In the genomic region with DNA sequence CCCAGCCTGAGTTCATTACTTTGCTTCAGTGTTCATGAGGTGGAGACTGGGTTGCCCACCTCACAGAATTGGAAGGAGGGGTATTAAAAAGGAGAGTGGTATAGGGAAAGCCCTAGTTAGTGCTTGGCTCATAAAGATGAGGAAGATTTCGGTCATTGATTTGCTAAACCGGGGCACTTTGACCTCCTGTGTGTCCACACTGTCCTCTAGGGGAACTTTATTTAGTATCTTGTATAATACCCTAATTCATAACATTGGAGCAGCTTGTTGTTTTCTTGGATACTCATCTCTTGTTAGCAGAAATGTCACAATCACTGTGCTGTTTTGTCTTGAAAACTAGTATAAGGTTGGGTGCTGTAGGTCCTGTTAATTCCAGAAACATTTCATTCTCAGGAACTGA, we compare ENCODE assay signal across 25 cellular contexts.
"Had no signal": no experiment of that assay in that cellular context is flagged by ENCODE, and none has a peak within 500 bp of the region (broad histone marks: within the 10 kb centered on the region; RNA-seq: fewer than 3 reads in every experiment).

No MANE protein-coding gene starts in this region.

- H3K36me3 ChIP-seq: esophagus squamous epithelium, gastrocnemius medialis, heart right ventricle, left lung, lower lobe of right lung had no signal

- H3K27ac ChIP-seq: coronary artery, dorsolateral prefrontal cortex, esophagus squamous epithelium, gastrocnemius medialis, heart right ventricle, left lung, lower lobe of right lung had no signal

- H3K27me3 ChIP-seq: esophagus squamous epithelium, gastrocnemius medialis, left lung had no signal

- H3K9me3 ChIP-seq: esophagus squamous epithelium, gastrocnemius medialis, left lung, lower lobe of right lung, mucosa of descending colon had no signal

- DNase-seq: dermis blood vessel endothelial cell; dorsolateral prefrontal cortex; effector CD4-positive, alpha-beta T cell; effector memory CD4-positive, alpha-beta T cell; esophagus squamous epithelium; foreskin fibroblast; foreskin melanocyte; gastrocnemius medialis; glutamatergic neuron; head of caudate nucleus; heart right ventricle; hippocampal formation; kidney; kidney glomerular epithelial cell; left colon; left lung; left ventricle myocardium superior; lower lobe of right lung; mesenchymal stem cell; mucosa of descending colon; naive B cell had no signal

- H3K4me1 Mint-ChIP-seq: naive B cell had no signal

- H3K36me3 Mint-ChIP-seq: naive B cell had no signal

- FAIRE-seq: colon, endothelial cell of umbilical vein, kidney had no signal

- H3K4me1 ChIP-seq: esophagus squamous epithelium, gastrocnemius medialis, heart right ventricle, left lung, lower lobe of right lung had no signal

- H3K4me3 ChIP-seq: coronary artery, dorsolateral prefrontal cortex, esophagus squamous epithelium, gastrocnemius medialis, heart right ventricle, left lung, lower lobe of right lung, mucosa of descending colon had no signal

- H3K4me3 Mint-ChIP-seq: mesothelial cell of epicardium, naive B cell had no signal

- H3K27ac Mint-ChIP-seq: mesothelial cell of epicardium, naive B cell had no signal

- ATAC-seq: gastrocnemius medialis, heart right ventricle, left colon, left lung, left ventricle myocardium superior, lower lobe of right lung, mucosa of descending colon had no signal
